8 cellular contexts compared by ENCODE assay signal in the genomic region with DNA sequence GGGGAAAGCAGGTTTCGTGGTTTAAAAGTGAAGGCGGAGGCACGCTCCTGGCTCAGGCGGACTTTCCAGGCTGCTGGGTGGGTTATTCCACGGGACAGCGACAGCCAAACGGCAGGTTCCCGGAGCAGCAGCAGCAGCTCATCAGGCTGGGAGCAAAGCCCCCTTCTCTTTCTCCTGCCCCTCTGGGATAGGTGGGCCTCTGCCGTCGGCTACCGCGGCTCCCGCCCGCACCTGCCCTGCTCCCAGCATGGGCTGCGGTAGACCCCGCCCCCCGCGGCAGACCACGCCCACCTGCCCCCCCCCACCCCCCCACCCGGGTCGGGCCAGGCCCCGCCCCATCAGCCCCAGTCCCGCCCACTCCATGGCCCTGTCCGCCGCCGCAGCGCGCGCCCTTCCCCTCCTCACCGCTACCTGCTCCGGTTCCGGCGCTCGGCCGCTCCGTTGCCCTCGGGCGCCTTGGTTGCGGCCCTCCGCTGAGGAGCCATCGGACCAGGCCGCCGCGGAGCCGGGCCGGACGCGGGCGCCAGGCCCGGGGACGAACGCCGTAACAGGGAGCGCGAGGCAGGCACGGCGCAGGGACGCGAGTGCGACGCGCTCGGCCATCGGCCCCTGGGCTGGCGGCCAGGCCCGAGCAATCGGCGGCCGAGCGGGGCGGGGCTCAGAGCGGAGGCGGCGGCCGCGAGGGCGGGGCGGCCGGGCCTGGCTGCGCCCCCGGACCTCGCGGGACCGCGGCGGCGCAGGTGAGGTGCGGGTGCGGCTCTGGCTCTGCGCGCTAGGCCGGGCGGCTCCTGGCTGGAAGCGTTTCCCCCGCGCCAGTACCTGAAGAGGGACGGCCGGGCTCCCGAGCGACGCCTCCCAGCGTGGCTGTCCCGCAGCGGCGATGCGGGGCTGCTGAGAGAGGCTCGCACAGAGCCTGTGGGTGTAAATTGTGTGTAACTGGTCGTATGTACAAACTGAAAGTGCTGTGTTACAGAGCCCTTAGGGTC. TPM values are rescaled to one million over a fixed set of nuclear protein-coding genes. Genes with fewer than 3 reads are reported as not detected.
DNase-seq lines count a peak whose midpoint lies in the region; ATAC-seq and TF ChIP-seq lines count a peak whose summit lies in the region.

HEXD (plus strand) TSS at position 347 of the 986 bp plus-strand sequence. CDS start 1,453 bp downstream, outside the sequence.
A gene with protein sequence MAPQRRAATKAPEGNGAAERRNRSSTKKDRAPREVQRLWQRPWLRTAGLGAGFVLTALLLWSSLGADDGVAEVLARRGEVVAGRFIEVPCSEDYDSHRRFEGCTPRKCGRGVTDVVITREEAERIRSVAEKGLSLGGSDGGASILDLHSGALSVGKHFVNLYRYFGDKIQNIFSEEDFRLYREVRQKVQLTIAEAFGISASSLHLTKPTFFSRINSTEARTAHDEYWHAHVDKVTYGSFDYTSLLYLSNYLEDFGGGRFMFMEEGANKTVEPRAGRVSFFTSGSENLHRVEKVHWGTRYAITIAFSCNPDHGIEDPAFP (minus strand): TSS at position 586 of the 986 bp plus-strand sequence. CDS start 101 bp downstream, at position 485.

- peak; percentile 83 for ATAC-seq in GM19328 (IDR thresholded peaks at IDR 0.05; ENCODE audit: unreplicated experiment)
- peak; percentile 78 for ATAC-seq in HG03460 (IDR thresholded peaks at IDR 0.05; ENCODE audit: unreplicated experiment)
- ATAC-seq in right lobe of liver = peak; percentile 87 to 96 (median 90)

- no peaks in the 10 kb centered on the region for H3K27me3 ChIP-seq in right lobe of liver

- H3K36me3 ChIP-seq in right lobe of liver = no peaks in the 10 kb centered on the region

- intact Hi-C loops in right lobe of liver (cut with DNase I) = loop anchor here in 1 of 2 donors (10.0 kb wide), 1 partner anchor 63 kb away; the partner anchor contains the start of gene TEX19

- H3K4me3 ChIP-seq in right lobe of liver = peak within 1 kb of the TSS; percentile 73 to 88 (median 83)

- H3K4me1 ChIP-seq in right lobe of liver = peaks cover 0 to 22% (median 6%) of the 10 kb centered on the region in 4 donors

- peak within 1 kb of the TSS; percentile 72 for H3K27ac ChIP-seq in C4-2B
- H3K27ac ChIP-seq in right lobe of liver = peak within 1 kb of the TSS; percentile 74 to 87 (median 87)

- no peaks in the 10 kb centered on the region for H3K9me3 ChIP-seq in right lobe of liver

- TF ChIP-seq POLR2A in right lobe of liver (IDR thresholded peaks at IDR 0.05) = peak; percentile 63

- DNase-seq in NCI-H526 treated with DMSO at 0.1 percent for 48 hours (lab: John Stamatoyannopoulos, UW) (peak; percentile 85), dermis microvascular lymphatic vessel endothelial cell (ENCODE audit: low read depth in 2 of 2) (peak; percentile 47 to 85), right lobe of liver (peak; percentile 88)
- DNase-seq in activated CD4-positive, alpha-beta T cell treated with anti-CD3 and anti-CD28 coated beads, Interleukin-2, amount 50 U/mL, for 4 hours = peak; percentile 71 to 75
- peak; percentile 80 for DNase-seq in stimulated activated CD4-positive, alpha-beta T cell treated with anti-CD3 and anti-CD28 coated beads, Interleukin-4, amount 100 ng/mL, for 24 hours

- TF ChIP-seq CTCF in C4-2B (conservative IDR thresholded peaks at IDR 0.05) = no peak; the same call in 1 of the 2 replicates
- peak in 1 of 4 donors; percentile 31 for TF ChIP-seq CTCF in right lobe of liver (IDR thresholded peaks at IDR 0.05)

- WGBS in right lobe of liver (ENCODE audit: insufficient coverage, low coverage, low lambda C conversion rate, missing lambda C conversion rate) = 3% methylated on average over 18 of the region's 108 CpGs

RNA-seq across cellular contexts. Expression of gene HEXD, which starts in this region (rescaled TPM):
- total RNA-seq in dermis microvascular lymphatic vessel endothelial cell (6.8 and 15.7 TPM in 2 replicates), right lobe of liver (10 to 100 TPM in 5 of 6 experiments, 1 to 10 TPM in 1; 9.6 to 30.4 (median 20.2) TPM)

RNA-seq across cellular contexts. Expression of the second gene that starts in this region (rescaled TPM):
- total RNA-seq in dermis microvascular lymphatic vessel endothelial cell = 24.1 and 25.9 TPM in 2 replicates
- total RNA-seq in right lobe of liver = 10 to 100 TPM; 13.5 to 23.4 (median 16.2) TPM

Comparison
In these comparisons a context has a peak if more than half of its experiments do, and no peak if none do; other contexts are left out.
1. Peak in every context shown above with its lines: DNase-seq, ATAC-seq, H3K4me3 ChIP-seq and H3K27ac ChIP-seq.